In the genomic region with DNA sequence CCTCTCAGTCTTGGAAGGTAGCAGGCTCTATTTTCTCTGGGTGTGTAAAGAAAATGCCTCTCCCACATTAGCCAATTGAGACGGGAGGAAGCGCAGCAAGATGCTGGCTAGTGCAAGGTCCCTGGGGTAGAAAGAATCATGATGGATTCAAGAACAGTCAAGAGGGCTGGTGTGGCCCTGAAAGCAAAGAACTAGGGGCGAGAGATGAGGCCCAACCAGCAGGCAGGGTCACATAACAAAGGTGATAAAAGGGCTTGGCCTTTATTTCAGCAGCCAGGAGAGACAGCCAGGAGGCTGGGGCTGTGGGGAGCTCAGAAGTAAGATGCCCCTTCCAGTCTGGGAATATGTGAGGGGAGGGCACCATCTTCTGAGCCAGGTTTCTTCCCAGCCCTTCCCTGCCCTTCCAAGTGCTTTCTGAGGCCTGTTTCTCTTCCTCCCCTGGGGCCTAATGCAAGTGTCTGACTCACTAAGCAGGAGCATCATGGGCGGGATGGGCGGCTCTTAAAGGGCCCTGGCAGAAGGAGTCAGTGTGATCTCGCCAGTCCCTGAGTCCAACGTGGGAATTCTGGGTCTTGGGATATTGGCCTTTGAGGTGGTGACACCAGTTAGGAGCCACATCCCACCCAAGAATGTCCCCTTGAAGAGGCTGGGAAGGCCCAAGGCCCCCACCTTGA, we compare ENCODE assay signal across 8 cellular contexts. TPM values are rescaled to one million over a fixed set of nuclear protein-coding genes. Genes with fewer than 3 reads are reported as not detected.
DNase-seq lines count a peak whose midpoint lies in the region; ATAC-seq and TF ChIP-seq lines count a peak whose summit lies in the region.

No MANE protein-coding gene starts in this region.

- H3K36me3 ChIP-seq in SK-N-SH (replicated peaks in 1 of 2; ENCODE audit: control insufficient read depth in 1 of 2, insufficient read depth in 2 of 2, low read length in 1 of 2) (no peaks in the 10 kb centered on the region), esophagus squamous epithelium (peaks cover 0 to 5% (median 0%) of the 10 kb centered on the region in 3 donors)

- H3K4me1 ChIP-seq in SK-N-SH (ENCODE audit: control insufficient read depth in 1 of 2, insufficient read depth in 2 of 2, low read depth in 1 of 2, low read length in 1 of 2) = peaks cover 8 to 18% of the 10 kb centered on the region in 2 experiments; a peak in 2 of 4 replicates
- H3K4me1 ChIP-seq in esophagus squamous epithelium = peaks cover 17 to 54% (median 34%) of the 10 kb centered on the region in 3 donors

- peak overlapping the region; percentile 96 for H2AFZ ChIP-seq in SK-N-SH (ENCODE audit: low read depth)

- H3K4me2 ChIP-seq in SK-N-SH = peak overlapping the region; percentile 39; the same call in 1 of the 2 replicates

- DNase-seq in activated CD4-positive, alpha-beta T cell treated with anti-CD3 and anti-CD28 coated beads for 36 hours = peak; percentile 62
- DNase-seq in activated CD4-positive, alpha-beta T cell treated with anti-CD3 and anti-CD28 coated beads, Interleukin-2, amount 50 U/mL, for 1 hour = no peak
- no peak for DNase-seq in SK-N-SH
- no peak for DNase-seq in esophagus squamous epithelium (lab: John Stamatoyannopoulos, UW)
- DNase-seq in retina = peak; percentile 36
- DNase-seq in GM10266 (ENCODE audit: extremely low spot score) = no peak
- no peak for DNase-seq in NCI-H2107 (lab: John Stamatoyannopoulos, UW)

- TF ChIP-seq EP300 in SK-N-SH (IDR thresholded peaks at IDR 0.05; ENCODE audit: borderline replicate concordance in 1 of 2, low read depth in 1 of 2, low read length in 1 of 2) = no peak

- H3K36me3 Mint-ChIP-seq in activated CD4-positive, alpha-beta T cell treated with anti-CD3 and anti-CD28 coated beads for 36 hours (ENCODE audit: low read depth) = peaks cover 63% of the 10 kb centered on the region

- H3F3A ChIP-seq in SK-N-SH (replicated peaks; ENCODE audit: insufficient read depth) = no peaks in the 10 kb centered on the region

- WGBS in SK-N-SH (ENCODE audit: low lambda C conversion rate) = 77% methylated on average over 4 of the region's 7 CpGs
- 41 to 81% methylated on average over 3 to 7 of the region's 7 CpGs for WGBS in esophagus squamous epithelium, 2 donors

- H3K27me3 ChIP-seq in SK-N-SH (ENCODE audit: insufficient read depth) (no peaks in the 10 kb centered on the region), esophagus squamous epithelium (no peaks in the 10 kb centered on the region)

- no peaks in the 10 kb centered on the region for H3K27me3 Mint-ChIP-seq in activated CD4-positive, alpha-beta T cell treated with anti-CD3 and anti-CD28 coated beads for 36 hours

- TF ChIP-seq POLR2A in esophagus squamous epithelium (IDR thresholded peaks at IDR 0.05) = no peak

- H3K27ac Mint-ChIP-seq in activated CD4-positive, alpha-beta T cell treated with anti-CD3 and anti-CD28 coated beads for 36 hours = peak overlapping the region; percentile 91

- no peaks in the 10 kb centered on the region for H4K20me1 ChIP-seq in SK-N-SH (ENCODE audit: insufficient read depth)

- TF ChIP-seq CTCF in SK-N-SH (IDR thresholded peaks at IDR 0.05) = no peak
- TF ChIP-seq CTCF in esophagus squamous epithelium (IDR thresholded peaks at IDR 0.05) = no peak
- no peak for TF ChIP-seq CTCF in GM10266 (IDR thresholded peaks at IDR 0.05; ENCODE audit: control insufficient read depth, insufficient read depth, low read depth, missing control alignments)

- peak overlapping the region in 1 of 2 experiments; percentile 63; a peak in 2 of 4 replicates for H3K27ac ChIP-seq in SK-N-SH (ENCODE audit: low read depth in 2 of 2, low read length in 1 of 2)
- H3K27ac ChIP-seq in esophagus squamous epithelium = peak overlapping the region in 3 of 4 donors; percentile 60 to 74 (median 60)

- no peaks in the 10 kb centered on the region for H3K9me3 Mint-ChIP-seq in activated CD4-positive, alpha-beta T cell treated with anti-CD3 and anti-CD28 coated beads for 36 hours (ENCODE audit: low read depth)

- H3K9me3 ChIP-seq in SK-N-SH (no peaks in the 10 kb centered on the region), esophagus squamous epithelium (no peaks in the 10 kb centered on the region)

- POLR2A ChIA-PET in activated CD4-positive, alpha-beta T cell treated with anti-CD3 and anti-CD28 coated beads for 36 hours (lab: Charles Lee) = interaction anchor here (1.0 kb wide), 1 partner anchor 38 kb away, joined by 3 read pairs; no protein-coding TSS in a partner anchor
- POLR2A ChIA-PET in SK-N-SH (lab: Yijun Ruan, JAX) = interaction anchor here (1.0 kb wide), 1 partner anchor 52 kb away, joined by 3 read pairs; no protein-coding TSS in a partner anchor

- CTCF ChIA-PET in activated CD4-positive, alpha-beta T cell treated with anti-CD3 and anti-CD28 coated beads for 36 hours (lab: Charles Lee) = interaction anchor here (0.6 to 3.4 kb wide), 7 partner anchors 10 to 641 kb away, joined by 3 to 21 read pairs (median 4); no protein-coding TSS in a partner anchor
- CTCF ChIA-PET in SK-N-SH (lab: Yijun Ruan, JAX) = interaction anchor here (1.3 to 3.6 kb wide), 3 partner anchors 20 to 98 kb away, joined by 3 to 17 read pairs (median 4); no protein-coding TSS in a partner anchor

- H3K79me2 ChIP-seq in SK-N-SH (ENCODE audit: insufficient read depth) = no peaks in the 10 kb centered on the region

- H3K9me2 ChIP-seq in SK-N-SH = no peaks in the 10 kb centered on the region

- H3K9ac ChIP-seq in SK-N-SH = peak overlapping the region; percentile 68

- peak overlapping the region; percentile 21 for H3K4me3 Mint-ChIP-seq in activated CD4-positive, alpha-beta T cell treated with anti-CD3 and anti-CD28 coated beads for 36 hours

- ATAC-seq in activated CD4-positive, alpha-beta T cell treated with anti-CD3 and anti-CD28 coated beads for 36 hours = no peak
- ATAC-seq in HG02798 (IDR thresholded peaks at IDR 0.05; ENCODE audit: poor library complexity, unreplicated experiment) = no peak

- TF ChIP-seq RAD21 in SK-N-SH (IDR thresholded peaks at IDR 0.05; ENCODE audit: low read length) = no peak

- intact Hi-C loops in activated CD4-positive, alpha-beta T cell treated with anti-CD3 and anti-CD28 coated beads for 36 hours (cut with DNase I, micrococcal nuclease) = loop anchor here in 1 of 2 experiments (5.0 kb wide), 1 partner anchor 373 kb away; no protein-coding TSS in a partner anchor
- intact Hi-C loops in esophagus squamous epithelium (cut with DNase I) = no loop called here

- peaks cover 65% of the 10 kb centered on the region for H3K4me1 Mint-ChIP-seq in activated CD4-positive, alpha-beta T cell treated with anti-CD3 and anti-CD28 coated beads for 36 hours

- H3K4me3 ChIP-seq in SK-N-SH (ENCODE audit: low read depth in 2 of 2, low read length in 1 of 2) (no peak overlapping the region), esophagus squamous epithelium (no peak overlapping the region)

TF ChIP-seq in SK-N-SH, 30 proteins besides CTCF, POLR2A, EP300 and RAD21 (continues in another document):
- TF ChIP-seq YY1 (IDR thresholded peaks at IDR 0.05; ENCODE audit: low read depth) (peak; percentile 58; the same call in 1 of the 2 replicates), ELF1 (IDR thresholded peaks at IDR 0.05) (no peak), EZH2phosphoT487 (IDR thresholded peaks at IDR 0.05; ENCODE audit: borderline replicate concordance, low read depth) (no peak)
- TF ChIP-seq, protein P1, sequence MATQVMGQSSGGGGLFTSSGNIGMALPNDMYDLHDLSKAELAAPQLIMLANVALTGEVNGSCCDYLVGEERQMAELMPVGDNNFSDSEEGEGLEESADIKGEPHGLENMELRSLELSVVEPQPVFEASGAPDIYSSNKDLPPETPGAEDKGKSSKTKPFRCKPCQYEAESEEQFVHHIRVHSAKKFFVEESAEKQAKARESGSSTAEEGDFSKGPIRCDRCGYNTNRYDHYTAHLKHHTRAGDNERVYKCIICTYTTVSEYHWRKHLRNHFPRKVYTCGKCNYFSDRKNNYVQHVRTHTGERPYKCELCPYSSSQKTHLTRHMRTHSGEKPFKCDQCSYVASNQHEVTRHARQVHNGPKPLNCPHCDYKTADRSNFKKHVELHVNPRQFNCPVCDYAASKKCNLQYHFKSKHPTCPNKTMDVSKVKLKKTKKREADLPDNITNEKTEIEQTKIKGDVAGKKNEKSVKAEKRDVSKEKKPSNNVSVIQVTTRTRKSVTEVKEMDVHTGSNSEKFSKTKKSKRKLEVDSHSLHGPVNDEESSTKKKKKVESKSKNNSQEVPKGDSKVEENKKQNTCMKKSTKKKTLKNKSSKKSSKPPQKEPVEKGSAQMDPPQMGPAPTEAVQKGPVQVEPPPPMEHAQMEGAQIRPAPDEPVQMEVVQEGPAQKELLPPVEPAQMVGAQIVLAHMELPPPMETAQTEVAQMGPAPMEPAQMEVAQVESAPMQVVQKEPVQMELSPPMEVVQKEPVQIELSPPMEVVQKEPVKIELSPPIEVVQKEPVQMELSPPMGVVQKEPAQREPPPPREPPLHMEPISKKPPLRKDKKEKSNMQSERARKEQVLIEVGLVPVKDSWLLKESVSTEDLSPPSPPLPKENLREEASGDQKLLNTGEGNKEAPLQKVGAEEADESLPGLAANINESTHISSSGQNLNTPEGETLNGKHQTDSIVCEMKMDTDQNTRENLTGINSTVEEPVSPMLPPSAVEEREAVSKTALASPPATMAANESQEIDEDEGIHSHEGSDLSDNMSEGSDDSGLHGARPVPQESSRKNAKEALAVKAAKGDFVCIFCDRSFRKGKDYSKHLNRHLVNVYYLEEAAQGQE (IDR thresholded peaks at IDR 0.05; ENCODE audit: low read depth, low read length) = no peak

RNA-seq across cellular contexts. Expression of gene NLRC5, which starts 3.9 kb away (rescaled TPM):
- 100 to 1,000 TPM; 143 to 175 TPM for total RNA-seq in activated CD4-positive, alpha-beta T cell treated with anti-CD3 and anti-CD28 coated beads for 36 hours
- 6.5 and 7.8 TPM in 2 replicates for polyA plus RNA-seq in SK-N-SH (2012; rRNA removed)
- polyA plus RNA-seq in SK-N-SH (2012; cell fraction: cytosol; rRNA removed) = 2.3 and 2.9 TPM in 2 replicates
- 32.3 and 33.4 TPM in 2 replicates for polyA plus RNA-seq in SK-N-SH (2012; cell fraction: nucleus; rRNA removed)
- total RNA-seq in esophagus squamous epithelium = 10 to 100 TPM in 3 of 4 donors, 1 to 10 TPM in 1; 7.7 to 25.2 (median 14.1) TPM

RNA-seq across cellular contexts. Expression of gene CETP, which starts 23.7 kb away (rescaled TPM):
- total RNA-seq in activated CD4-positive, alpha-beta T cell treated with anti-CD3 and anti-CD28 coated beads for 36 hours = under 1 TPM in 1 of 2 experiments, not detected in 1; 0.14 TPM
- not detected in 2 replicates for polyA plus RNA-seq in SK-N-SH (2012; rRNA removed)
- polyA plus RNA-seq in SK-N-SH (2012; cell fraction: cytosol; rRNA removed) = 0.03 TPM in 1 of 2 replicates, not detected in the other
- polyA plus RNA-seq in SK-N-SH (2012; cell fraction: nucleus; rRNA removed) = 0.05 TPM in 1 of 2 replicates, not detected in the other
- total RNA-seq in esophagus squamous epithelium = under 1 TPM in 3 of 4 donors, not detected in 1; 0.19 to 0.32 (median 0.31) TPM

RNA-seq across cellular contexts. Expression of gene HERPUD1, which starts 53.5 kb away (rescaled TPM):
- total RNA-seq in activated CD4-positive, alpha-beta T cell treated with anti-CD3 and anti-CD28 coated beads for 36 hours = 100 to 1,000 TPM; 136 to 195 TPM
- polyA plus RNA-seq in SK-N-SH (2012; rRNA removed) = 46.3 and 71.1 TPM in 2 replicates
- polyA plus RNA-seq in SK-N-SH (2012; cell fraction: cytosol; rRNA removed) = 49.4 and 54.4 TPM in 2 replicates
- polyA plus RNA-seq in SK-N-SH (2012; cell fraction: nucleus; rRNA removed) = 37.9 and 75.2 TPM in 2 replicates
- total RNA-seq in esophagus squamous epithelium = 10 to 100 TPM; 40.6 to 81.3 (median 43.9) TPM

Comparison
In these comparisons a context has a peak if more than half of its experiments do, and no peak if none do; other contexts are left out.
1. DNase-seq: peak in activated CD4-positive, alpha-beta T cell treated with anti-CD3 and anti-CD28 coated beads for 36 hours (single experiment) and retina (single experiment); none in activated CD4-positive, alpha-beta T cell treated with anti-CD3 and anti-CD28 coated beads, Interleukin-2, amount 50 U/mL, for 1 hour (single experiment), SK-N-SH (single experiment), esophagus squamous epithelium (single experiment), GM10266 (single experiment) and NCI-H2107 (single experiment).
2. RNA of gene NLRC5, which starts 3.9 kb away (total RNA-seq): 143 to 175 TPM in activated CD4-positive, alpha-beta T cell treated with anti-CD3 and anti-CD28 coated beads for 36 hours; 7.7 to 25.2 TPM in esophagus squamous epithelium; every median in the first group is over 4 times any median in the second.